1 cellular context compared by ENCODE assay signal in genomic region chr7:55964261-55964801, GRCh38.
TF ChIP-seq lines count a peak whose summit lies in the region.

TSS of gene NIPSNAP2 (plus strand) at chr7:55964585. CDS start at chr7:55964610, 25 bp downstream.

TF ChIP-seq in H1, 55 proteins besides CTCF, POLR2A, EP300 and RAD21:
- TF ChIP-seq SP1 (IDR thresholded peaks at IDR 0.05; ENCODE audit: low read depth, low read length) (no peak), PHF8 (conservative IDR thresholded peaks at IDR 0.05; ENCODE audit: low read depth, low read length) (peak; percentile 95), CBX5 (IDR thresholded peaks at IDR 0.05; ENCODE audit: low read depth, low read length) (no peak), SRF (IDR thresholded peaks at IDR 0.05; ENCODE audit: low read depth, low read length) (peak; percentile 46; the same call in 1 of the 2 replicates), CREB1 (IDR thresholded peaks at IDR 0.05) (peak; percentile 84), GTF2F1 (IDR thresholded peaks at IDR 0.05; ENCODE audit: borderline replicate concordance, low read depth, low read length) (0 out of 2 replicates have a peak, but pooled peaks have one; percentile 33), NRF1 (IDR thresholded peaks at IDR 0.05; ENCODE audit: low read depth, low read length) (no peak), SIRT6 (IDR thresholded peaks at IDR 0.05; ENCODE audit: low read length) (no peak), RXRA (IDR thresholded peaks at IDR 0.05; ENCODE audit: insufficient read depth, low read depth, low read length) (no peak), POU5F1 (IDR thresholded peaks at IDR 0.05; ENCODE audit: low read depth, low read length) (no peak), SUZ12 (IDR thresholded peaks at IDR 0.05; ENCODE audit: low read length) (no peak), BRCA1 (IDR thresholded peaks at IDR 0.05; ENCODE audit: low read depth, low read length) (no peak), TAF7 (optimal IDR thresholded peaks at IDR 0.05; ENCODE audit: borderline replicate concordance, low read depth, low read length) (peak; percentile 88), YY1 (IDR thresholded peaks at IDR 0.05; ENCODE audit: low read depth, low read length) (peak; percentile 90; the same call in 1 of the 2 replicates), CHD2 (IDR thresholded peaks at IDR 0.05; ENCODE audit: low read length) (no peak), ATF3 (IDR thresholded peaks at IDR 0.05; ENCODE audit: insufficient read depth, low read depth, low read length) (peak; percentile 32; the same call in 1 of the 2 replicates), CTBP2 (IDR thresholded peaks at IDR 0.05; ENCODE audit: borderline replicate concordance, insufficient read depth, insufficient read length, low read length) (no peak), CHD7 (IDR thresholded peaks at IDR 0.05; ENCODE audit: insufficient replicate concordance, low read length) (no peak), EZH2 (IDR thresholded peaks at IDR 0.05; ENCODE audit: low read depth, low read length, severe bottlenecking) (no peak), TAF1 (IDR thresholded peaks at IDR 0.05; ENCODE audit: low read depth, low read length) (peak; percentile 90), RBBP5 (IDR thresholded peaks at IDR 0.05; ENCODE audit: borderline replicate concordance, low read depth, low read length) (no peak; the same call in 1 of the 2 replicates), SIX5 (IDR thresholded peaks at IDR 0.05; ENCODE audit: low read depth, low read length) (no peak), KDM4A (IDR thresholded peaks at IDR 0.05; ENCODE audit: low read depth, low read length, severe bottlenecking) (peak; percentile 44), CBX8 (IDR thresholded peaks at IDR 0.05; ENCODE audit: borderline replicate concordance, low read depth, low read length) (no peak), MAX (IDR thresholded peaks at IDR 0.05) (no peak), BACH1 (IDR thresholded peaks at IDR 0.05; ENCODE audit: low read length) (no peak), JUN (IDR thresholded peaks at IDR 0.05; ENCODE audit: low read depth, low read length) (no peak), KDM1A (IDR thresholded peaks at IDR 0.05; ENCODE audit: borderline replicate concordance, low read length) (no peak), SP4 (IDR thresholded peaks at IDR 0.05; ENCODE audit: low read length) (no peak), RNF2 (IDR thresholded peaks at IDR 0.05; ENCODE audit: borderline replicate concordance, low read depth, low read length, missing control alignments, poor library complexity, severe bottlenecking) (no peak), RFX5 (IDR thresholded peaks at IDR 0.05; ENCODE audit: borderline replicate concordance, low read depth, low read length) (no peak), GABPA (IDR thresholded peaks at IDR 0.05; ENCODE audit: borderline replicate concordance, insufficient read depth, low read length) (no peak), SAP30 (IDR thresholded peaks at IDR 0.05; ENCODE audit: insufficient read depth, insufficient replicate concordance, low read length) (no peak), JUND (IDR thresholded peaks at IDR 0.05; ENCODE audit: low read length) (no peak), MAFK (IDR thresholded peaks at IDR 0.05; ENCODE audit: low read depth, low read length) (no peak), ATF2 (IDR thresholded peaks at IDR 0.05; ENCODE audit: low read length) (no peak), BCL11A (IDR thresholded peaks at IDR 0.05; ENCODE audit: low read depth in 2 of 2, low read length in 2 of 2) (no peak), HDAC6 (IDR thresholded peaks at IDR 0.05; ENCODE audit: low read depth, low read length) (peak; percentile 18), FOSL1 (IDR thresholded peaks at IDR 0.05; ENCODE audit: insufficient read depth, low read depth, low read length) (no peak), HDAC2 (IDR thresholded peaks at IDR 0.05; ENCODE audit: borderline replicate concordance in 1 of 2, low read depth in 2 of 2, low read length in 2 of 2) (no peak), SP2 (IDR thresholded peaks at IDR 0.05; ENCODE audit: low read length) (no peak), CHD1 (IDR thresholded peaks at IDR 0.05; ENCODE audit: low read depth, low read length) (no peak), USF2 (IDR thresholded peaks at IDR 0.05; ENCODE audit: low read length) (no peak), E2F6 (IDR thresholded peaks at IDR 0.05) (0 out of 2 replicates have a peak, but pooled peaks have one; percentile 15), CEBPB (IDR thresholded peaks at IDR 0.05; ENCODE audit: low read depth, low read length) (no peak), TEAD4 (IDR thresholded peaks at IDR 0.05; ENCODE audit: low read depth, low read length) (no peak), TBP (IDR thresholded peaks at IDR 0.05; ENCODE audit: low read depth, low read length) (peak; percentile 51; the same call in 1 of the 2 replicates), POLR2AphosphoS5 (IDR thresholded peaks at IDR 0.05; ENCODE audit: low read depth, low read length) (no peak; the same call in none of the 2 replicates), NANOG (IDR thresholded peaks at IDR 0.05; ENCODE audit: insufficient read depth, low read depth, low read length, poor library complexity, severe bottlenecking) (no peak), SIN3A (conservative IDR thresholded peaks at IDR 0.05 in 1 of 2, IDR thresholded peaks at IDR 0.05 in 1 of 2; ENCODE audit: low read depth in 1 of 2, low read length in 2 of 2) (no peak), ZNF274 (IDR thresholded peaks at IDR 0.05; ENCODE audit: borderline replicate concordance, extremely low read depth, low read length) (no peak), KDM5A (IDR thresholded peaks at IDR 0.05; ENCODE audit: low read length) (no peak), TCF12 (IDR thresholded peaks at IDR 0.05; ENCODE audit: low read depth, low read length) (no peak), EGR1 (IDR thresholded peaks at IDR 0.05; ENCODE audit: borderline replicate concordance, low read depth, low read length) (no peak), ASH2L (IDR thresholded peaks at IDR 0.05; ENCODE audit: low read length) (peak; percentile 6)
